Comparison of ENCODE assay signal across 8 cellular contexts in genomic region chr7:140541513-140542192, GRCh38.
A peak's percentile ranks its signal among the peaks of the same experiment; 100 is the strongest.
DNase-seq lines count a peak whose midpoint lies in the region; ATAC-seq, FAIRE-seq and TF ChIP-seq lines count a peak whose summit lies in the region.

No MANE protein-coding gene starts in this region.

- peaks cover 11% of the 10 kb centered on the region for H3K36me3 Mint-ChIP-seq in Caco-2 (ENCODE audit: insufficient read depth, unreplicated experiment)

- no peak overlapping the region for H3K4me2 ChIP-seq in K562 (ENCODE audit: insufficient read depth, low read length)

- no TSS peak for BruUV-seq in Caco-2 (replicated peaks; lab: Mats Ljungman, UMichigan)
- BruUV-seq in K562 (replicated peaks; lab: Mats Ljungman, UMichigan) = no TSS peak

- H3K27ac Mint-ChIP-seq in Caco-2 (ENCODE audit: unreplicated experiment) = peak overlapping the region; percentile 66

- 0 out of 2 replicates have a peak, but pooled peaks cover 11% of the 10 kb centered on the region for H3K4me1 ChIP-seq in Caco-2
- H3K4me1 ChIP-seq in K562 (replicated peaks in 1 of 2; ENCODE audit: control insufficient read depth in 2 of 2, insufficient read depth in 2 of 2, low read length in 2 of 2) = peaks cover 0 to 4% of the 10 kb centered on the region in 2 experiments; a peak in 1 of 5 replicates
- H3K4me1 ChIP-seq in suprapubic skin = peaks cover 17% of the 10 kb centered on the region

- H3K9me3 ChIP-seq in Caco-2 (no peaks in the 10 kb centered on the region), K562 (replicated peaks; ENCODE audit: control insufficient read depth, insufficient read depth, low read depth, low read length) (no peaks in the 10 kb centered on the region), suprapubic skin (no peaks in the 10 kb centered on the region)

- TF ChIP-seq EP300 in K562 (IDR thresholded peaks at IDR 0.05; ENCODE audit: low read length) = no peak
- peak; percentile 59 for TF ChIP-seq EP300 in suprapubic skin (IDR thresholded peaks at IDR 0.05)

- CTCF ChIA-PET in Caco-2 (lab: Charles Lee) = interaction anchor here (0.7 kb wide), 1 partner anchor 324 kb away, joined by 11 read pairs; no protein-coding TSS in a partner anchor
- CTCF ChIA-PET in K562 (lab: Yijun Ruan, JAX; ENCODE audit: low intra/inter-chr PET ratio) = no interaction called here

- peaks cover 24% of the 10 kb centered on the region for H3K4me1 Mint-ChIP-seq in Caco-2 (ENCODE audit: low read depth, unreplicated experiment)

- peak; percentile 48 for FAIRE-seq in K562 (lab: Jason Lieb, UNC)

- intact Hi-C loops in Caco-2 (cut with micrococcal nuclease; ENCODE audit: unreplicated experiment) = no loop called here
- intact Hi-C loops in K562 (cut with micrococcal nuclease) = no loop called here

- 0 out of 2 replicates have a peak, but pooled peaks cover 6% of the 10 kb centered on the region for H4K20me1 ChIP-seq in K562 (replicated peaks; ENCODE audit: control insufficient read depth, insufficient read depth, low read length)

- H3K27ac ChIP-seq in K562 (ENCODE audit: extremely low read depth, low read depth, low read length) = no peak overlapping the region
- peak overlapping the region; percentile 42 for H3K27ac ChIP-seq in suprapubic skin

- no peak for TF ChIP-seq CTCF in Caco-2 (IDR thresholded peaks at IDR 0.05; ENCODE audit: insufficient read depth in 1 of 2, low read depth in 1 of 2, low read length in 1 of 2, severe bottlenecking in 1 of 2, unreplicated experiment in 1 of 2)
- TF ChIP-seq CTCF in K562 (IDR thresholded peaks at IDR 0.05 in 2 of 3, conservative IDR thresholded peaks at IDR 0.05 in 1 of 3; ENCODE audit: insufficient read depth in 2 of 3, low read depth in 1 of 3, low read length in 3 of 3) = no peak
- TF ChIP-seq CTCF in suprapubic skin (IDR thresholded peaks at IDR 0.05) = no peak

- TF ChIP-seq RAD21 in K562 (CRISPR knock-in tag; conservative IDR thresholded peaks at IDR 0.05 in 1 of 2, IDR thresholded peaks at IDR 0.05 in 1 of 2) = no peak

- H3K27me3 Mint-ChIP-seq in Caco-2 (ENCODE audit: insufficient read depth, unreplicated experiment) = no peaks in the 10 kb centered on the region

- H3K4me3 Mint-ChIP-seq in Caco-2 (ENCODE audit: unreplicated experiment) = no peak overlapping the region

- H3K79me2 ChIP-seq in K562 (ENCODE audit: control insufficient read depth, insufficient read depth, low read length) = no peaks in the 10 kb centered on the region

- TF ChIP-seq POLR2A in K562 (conservative IDR thresholded peaks at IDR 0.05) (no peak), suprapubic skin (IDR thresholded peaks at IDR 0.05) (no peak)

- WGBS in K562 (ENCODE audit: insufficient coverage, low coverage, missing lambda C conversion rate) = 3% methylated on average over 17 of the region's 17 CpGs
- 31% methylated on average over 17 of the region's 17 CpGs for WGBS in suprapubic skin

- peak in 1 of 2 experiments; percentile 42 for DNase-seq in Caco-2
- DNase-seq in NCI-H2029 (lab: John Stamatoyannopoulos, UW) = peak; percentile 85
- peak in 2 of 4 experiments; percentile 58 to 66 for DNase-seq in K562 (ENCODE audit: extremely low read depth in 1 of 4, low spot score in 3 of 4)
- DNase-seq in iPS-NIHi7 (ENCODE audit: extremely low spot score) = peak; percentile 91
- no peak for DNase-seq in suprapubic skin (ENCODE audit: low spot score in 2 of 2)
- no peak for DNase-seq in Kasumi-1 (lab: John Stamatoyannopoulos, UW)

- peak; percentile 62 for ATAC-seq in K562
- no peak for ATAC-seq in HG03159 (IDR thresholded peaks at IDR 0.05; ENCODE audit: unreplicated experiment)
- no peak for ATAC-seq in HG02763 (IDR thresholded peaks at IDR 0.05; ENCODE audit: unreplicated experiment)

- no peaks in the 10 kb centered on the region for H3K36me3 ChIP-seq in Caco-2 (ENCODE audit: control insufficient read depth, insufficient read depth, low read length)
- H3K36me3 ChIP-seq in K562 (ENCODE audit: control insufficient read depth, insufficient read depth, low read length) = no peaks in the 10 kb centered on the region
- peaks cover 7% of the 10 kb centered on the region for H3K36me3 ChIP-seq in suprapubic skin

- no peak overlapping the region for H2AFZ ChIP-seq in K562 (ENCODE audit: low read depth, low read length)

- H3K9ac ChIP-seq in K562 (ENCODE audit: insufficient read depth in 1 of 2, low read depth in 2 of 2, low read length in 2 of 2) = peak overlapping the region in 1 of 2 experiments; percentile 53; a peak in 2 of 4 replicates

- H3K27me3 ChIP-seq in Caco-2 (replicated peaks; ENCODE audit: control insufficient read depth, insufficient read depth, low read length) = no peaks in the 10 kb centered on the region
- H3K27me3 ChIP-seq in K562 (ENCODE audit: control insufficient read depth in 2 of 2, insufficient read depth in 2 of 2, low read length in 2 of 2) = peaks cover 57 to 95% of the 10 kb centered on the region in 2 experiments
- no peaks in the 10 kb centered on the region for H3K27me3 ChIP-seq in suprapubic skin

- H3K4me3 ChIP-seq in Caco-2 (ENCODE audit: low read depth, low read length) (no peak overlapping the region), K562 (no peak overlapping the region), suprapubic skin (no peak overlapping the region)

- no peaks in the 10 kb centered on the region for H3K9me3 Mint-ChIP-seq in Caco-2 (ENCODE audit: unreplicated experiment)

- in situ Hi-C loops in K562 (cut with MboI) = no loop called here

- POLR2A ChIA-PET in Caco-2 (lab: Charles Lee) = no interaction called here
- POLR2A ChIA-PET in K562 (lab: Yijun Ruan, JAX) = interaction anchor here (0.8 kb wide), 1 partner anchor 30 kb away, joined by 3 read pairs; no protein-coding TSS in a partner anchor

- H3K9me1 ChIP-seq in K562 (ENCODE audit: control insufficient read depth, insufficient read depth, low read length) = no peaks in the 10 kb centered on the region

TF ChIP-seq in K562, 482 proteins besides CTCF, POLR2A, EP300 and RAD21 (continues in another document):
- no peak for TF ChIP-seq KDM2B (CRISPR knock-in tag; IDR thresholded peaks at IDR 0.05)
- no peak for TF ChIP-seq BACH1 (tag; IDR thresholded peaks at IDR 0.05)
- TF ChIP-seq, protein P1, sequence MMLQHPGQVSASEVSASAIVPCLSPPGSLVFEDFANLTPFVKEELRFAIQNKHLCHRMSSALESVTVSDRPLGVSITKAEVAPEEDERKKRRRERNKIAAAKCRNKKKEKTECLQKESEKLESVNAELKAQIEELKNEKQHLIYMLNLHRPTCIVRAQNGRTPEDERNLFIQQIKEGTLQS (IDR thresholded peaks at IDR 0.05) = peak; percentile 62
- TF ChIP-seq, protein P1 (CRISPR knock-in tag; conservative IDR thresholded peaks at IDR 0.05) = no peak
- TF ChIP-seq RCOR1 (IDR thresholded peaks at IDR 0.05; ENCODE audit: borderline replicate concordance in 1 of 2, low read depth in 2 of 2, low read length in 2 of 2) = 0 out of 4 replicates have a peak, but pooled peaks of 1 of the 2 experiments have one; percentile 10
- TF ChIP-seq CEBPG (CRISPR knock-in tag; IDR thresholded peaks at IDR 0.05) = no peak
- peak in 1 of 2 experiments; percentile 80; a peak in 2 of 4 replicates for TF ChIP-seq CEBPG (tag; conservative IDR thresholded peaks at IDR 0.05 in 1 of 2, IDR thresholded peaks at IDR 0.05 in 1 of 2)
- peak; percentile 53 for TF ChIP-seq MEIS2 (IDR thresholded peaks at IDR 0.05; ENCODE audit: partially characterized antibody)
- TF ChIP-seq, protein P2, sequence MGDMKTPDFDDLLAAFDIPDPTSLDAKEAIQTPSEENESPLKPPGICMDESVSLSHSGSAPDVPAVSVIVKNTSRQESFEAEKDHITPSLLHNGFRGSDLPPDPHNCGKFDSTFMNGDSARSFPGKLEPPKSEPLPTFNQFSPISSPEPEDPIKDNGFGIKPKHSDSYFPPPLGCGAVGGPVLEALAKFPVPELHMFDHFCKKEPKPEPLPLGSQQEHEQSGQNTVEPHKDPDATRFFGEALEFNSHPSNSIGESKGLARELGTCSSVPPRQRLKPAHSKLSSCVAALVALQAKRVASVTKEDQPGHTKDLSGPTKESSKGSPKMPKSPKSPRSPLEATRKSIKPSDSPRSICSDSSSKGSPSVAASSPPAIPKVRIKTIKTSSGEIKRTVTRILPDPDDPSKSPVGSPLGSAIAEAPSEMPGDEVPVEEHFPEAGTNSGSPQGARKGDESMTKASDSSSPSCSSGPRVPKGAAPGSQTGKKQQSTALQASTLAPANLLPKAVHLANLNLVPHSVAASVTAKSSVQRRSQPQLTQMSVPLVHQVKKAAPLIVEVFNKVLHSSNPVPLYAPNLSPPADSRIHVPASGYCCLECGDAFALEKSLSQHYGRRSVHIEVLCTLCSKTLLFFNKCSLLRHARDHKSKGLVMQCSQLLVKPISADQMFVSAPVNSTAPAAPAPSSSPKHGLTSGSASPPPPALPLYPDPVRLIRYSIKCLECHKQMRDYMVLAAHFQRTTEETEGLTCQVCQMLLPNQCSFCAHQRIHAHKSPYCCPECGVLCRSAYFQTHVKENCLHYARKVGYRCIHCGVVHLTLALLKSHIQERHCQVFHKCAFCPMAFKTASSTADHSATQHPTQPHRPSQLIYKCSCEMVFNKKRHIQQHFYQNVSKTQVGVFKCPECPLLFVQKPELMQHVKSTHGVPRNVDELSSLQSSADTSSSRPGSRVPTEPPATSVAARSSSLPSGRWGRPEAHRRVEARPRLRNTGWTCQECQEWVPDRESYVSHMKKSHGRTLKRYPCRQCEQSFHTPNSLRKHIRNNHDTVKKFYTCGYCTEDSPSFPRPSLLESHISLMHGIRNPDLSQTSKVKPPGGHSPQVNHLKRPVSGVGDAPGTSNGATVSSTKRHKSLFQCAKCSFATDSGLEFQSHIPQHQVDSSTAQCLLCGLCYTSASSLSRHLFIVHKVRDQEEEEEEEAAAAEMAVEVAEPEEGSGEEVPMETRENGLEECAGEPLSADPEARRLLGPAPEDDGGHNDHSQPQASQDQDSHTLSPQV (IDR thresholded peaks at IDR 0.05) = no peak
- 0 out of 4 replicates have a peak, but pooled peaks of 1 of the 2 experiments have one; percentile 12 for TF ChIP-seq NRF1 (conservative IDR thresholded peaks at IDR 0.05 in 1 of 2, IDR thresholded peaks at IDR 0.05 in 1 of 2)
- no peak for TF ChIP-seq NBN (IDR thresholded peaks at IDR 0.05; ENCODE audit: low read depth)

Comparison
In these comparisons a context has a peak if more than half of its experiments do, and no peak if none do; other contexts are left out.
1. DNase-seq: peak in NCI-H2029 (single experiment) and iPS-NIHi7 (single experiment); none in suprapubic skin (0 of 2) and Kasumi-1 (0 of 2).